In the genomic region with DNA sequence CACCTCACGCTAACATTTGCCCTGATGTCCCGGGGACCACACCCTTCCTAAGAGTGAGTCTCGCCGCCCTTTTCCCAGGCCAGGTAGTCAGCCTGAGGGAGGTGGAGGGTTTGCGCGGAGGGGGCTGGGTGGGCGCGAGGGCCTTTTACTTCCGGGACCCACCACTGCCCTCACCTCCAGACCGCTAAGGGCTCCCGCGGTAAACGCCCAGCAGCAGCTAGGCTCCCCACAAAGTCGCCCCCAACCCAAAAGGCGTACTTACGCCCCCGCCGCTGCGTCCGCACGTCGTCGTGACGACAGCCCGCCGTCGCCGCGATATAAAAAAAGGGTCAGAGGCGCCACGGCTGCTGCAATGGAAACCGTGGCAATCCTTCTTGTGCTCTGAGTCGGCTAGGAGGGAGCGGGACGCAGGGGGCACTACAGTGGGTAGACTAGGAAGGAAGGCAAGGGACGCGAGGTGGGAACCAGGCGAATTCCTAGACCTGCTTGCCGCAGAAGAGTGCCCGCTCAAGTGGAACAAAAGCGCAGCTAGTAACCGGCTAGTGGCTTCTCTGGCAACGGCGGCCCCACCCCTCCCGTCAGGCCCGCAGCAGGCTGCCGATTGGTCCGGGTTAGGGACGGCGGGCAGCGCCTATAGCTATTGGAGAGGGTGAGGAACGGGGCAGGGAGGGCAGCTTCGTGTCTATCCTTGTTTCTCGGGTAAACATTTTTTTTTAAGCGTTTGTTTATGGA, we compare ENCODE assay signal across 8 cellular contexts. TPM values are rescaled to one million over a fixed set of nuclear protein-coding genes. Genes with fewer than 3 reads are reported as not detected.
DNase-seq lines count a peak whose midpoint lies in the region; ATAC-seq and TF ChIP-seq lines count a peak whose summit lies in the region.

A gene with protein sequence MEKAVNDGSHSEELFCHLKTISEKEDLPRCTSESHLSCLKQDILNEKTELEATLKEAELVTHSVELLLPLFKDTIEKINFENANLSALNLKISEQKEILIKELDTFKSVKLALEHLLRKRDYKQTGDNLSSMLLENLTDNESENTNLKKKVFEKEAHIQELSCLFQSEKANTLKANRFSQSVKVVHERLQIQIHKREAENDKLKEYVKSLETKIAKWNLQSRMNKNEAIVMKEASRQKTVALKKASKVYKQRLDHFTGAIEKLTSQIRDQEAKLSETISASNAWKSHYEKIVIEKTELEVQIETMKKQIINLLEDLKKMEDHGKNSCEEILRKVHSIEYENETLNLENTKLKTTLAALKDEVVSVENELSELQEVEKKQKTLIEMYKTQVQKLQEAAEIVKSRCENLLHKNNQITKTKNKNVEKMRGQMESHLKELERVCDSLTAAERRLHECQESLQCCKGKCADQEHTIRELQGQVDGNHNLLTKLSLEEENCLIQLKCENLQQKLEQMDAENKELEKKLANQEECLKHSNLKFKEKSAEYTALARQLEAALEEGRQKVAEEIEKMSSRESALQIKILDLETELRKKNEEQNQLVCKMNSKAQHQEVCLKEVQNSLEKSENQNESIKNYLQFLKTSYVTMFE (minus strand): TSS at position 553 of the 732 bp plus-strand sequence. CDS start 9,296 bp downstream, outside the sequence.

- intact Hi-C loops in ascending aorta (cut with DNase I) (loop anchor here (1.0 to 10.0 kb wide), 4 partner anchors 33 to 1559 kb away; a partner anchor contains a TSS), vagina (cut with DNase I) (loop anchor here (10.0 kb wide), 1 partner anchor 109 kb away; no protein-coding TSS in a partner anchor)

- peaks cover 42% of the 10 kb centered on the region for H3K4me1 Mint-ChIP-seq in T-helper 2 cell treated with Interferon-gamma antibody and Interleukin-4, amounts not matched to agents 5 μg/mL and 100 μg/mL, for 36 hours (ENCODE audit: low read depth)

- peaks cover 12% of the 10 kb centered on the region for H3K27me3 Mint-ChIP-seq in T-helper 2 cell treated with Interferon-gamma antibody and Interleukin-4, amounts not matched to agents 5 μg/mL and 100 μg/mL, for 36 hours (ENCODE audit: low read depth)

- DNase-seq in NCI-H1930 (lab: John Stamatoyannopoulos, UW) (peak; percentile 61 to 74), ascending aorta (ENCODE audit: low spot score in 2 of 2) (peak; percentile 78 to 94), right atrium auricular region (ENCODE audit: low spot score) (peak; percentile 94), putamen (ENCODE audit: low spot score) (peak; percentile 90), vagina (ENCODE audit: extremely low spot score in 2 of 2) (no peak)
- DNase-seq in T-helper 2 cell treated with Interferon-gamma antibody and Interleukin-4, amounts not matched to agents 5 μg/mL and 100 μg/mL, for 36 hours (ENCODE audit: low spot score) = peak; percentile 88

- peak within 1 kb of the TSS; percentile 97 for H3K27ac Mint-ChIP-seq in T-helper 2 cell treated with Interferon-gamma antibody and Interleukin-4, amounts not matched to agents 5 μg/mL and 100 μg/mL, for 36 hours

- peak within 1 kb of the TSS; percentile 52 to 76 for H3K4me3 ChIP-seq in ascending aorta
- peak within 1 kb of the TSS; percentile 93 to 95 for H3K4me3 ChIP-seq in right atrium auricular region
- peak within 1 kb of the TSS; percentile 88 to 98 for H3K4me3 ChIP-seq in vagina

- peak in 1 of 2 donors; percentile 55 for TF ChIP-seq POLR2A in vagina (IDR thresholded peaks at IDR 0.05)

- H3K36me3 ChIP-seq in ascending aorta (no peaks in the 10 kb centered on the region), right atrium auricular region (no peaks in the 10 kb centered on the region), vagina (no peaks in the 10 kb centered on the region)

- peaks cover 12% of the 10 kb centered on the region for H3K36me3 Mint-ChIP-seq in T-helper 2 cell treated with Interferon-gamma antibody and Interleukin-4, amounts not matched to agents 5 μg/mL and 100 μg/mL, for 36 hours (ENCODE audit: low read depth)

- H3K9me3 Mint-ChIP-seq in T-helper 2 cell treated with Interferon-gamma antibody and Interleukin-4, amounts not matched to agents 5 μg/mL and 100 μg/mL, for 36 hours = peaks cover 10% of the 10 kb centered on the region

- ATAC-seq in GM18502 (IDR thresholded peaks at IDR 0.05; ENCODE audit: poor library complexity, unreplicated experiment) = peak; percentile 100
- peak; percentile 100 for ATAC-seq in HG02970 (IDR thresholded peaks at IDR 0.05; ENCODE audit: low FRiP score, unreplicated experiment)

- H3K4me1 ChIP-seq in ascending aorta (peaks cover 0 to 4% of the 10 kb centered on the region in 2 donors), right atrium auricular region (peaks cover 0 to 19% of the 10 kb centered on the region in 2 donors), vagina (peaks cover 26% of the 10 kb centered on the region)

- peak within 1 kb of the TSS; percentile 57 to 70 for H3K27ac ChIP-seq in ascending aorta
- peak within 1 kb of the TSS; percentile 76 to 81 for H3K27ac ChIP-seq in right atrium auricular region
- H3K27ac ChIP-seq in vagina = peak within 1 kb of the TSS; percentile 80

- TF ChIP-seq CTCF in ascending aorta (IDR thresholded peaks at IDR 0.05) (no peak), right atrium auricular region (IDR thresholded peaks at IDR 0.05) (no peak), vagina (IDR thresholded peaks at IDR 0.05) (no peak)

- H3K4me3 Mint-ChIP-seq in T-helper 2 cell treated with Interferon-gamma antibody and Interleukin-4, amounts not matched to agents 5 μg/mL and 100 μg/mL, for 36 hours = peak within 1 kb of the TSS; percentile 98

- H3K27me3 ChIP-seq in ascending aorta = no peaks in the 10 kb centered on the region
- no peaks in the 10 kb centered on the region for H3K27me3 ChIP-seq in right atrium auricular region
- H3K27me3 ChIP-seq in vagina = no peaks in the 10 kb centered on the region

- no peaks in the 10 kb centered on the region for H3K9me3 ChIP-seq in ascending aorta
- H3K9me3 ChIP-seq in right atrium auricular region = no peaks in the 10 kb centered on the region
- H3K9me3 ChIP-seq in vagina = no peaks in the 10 kb centered on the region

RNA-seq across cellular contexts. Expression of the gene that starts here (rescaled TPM):
- total RNA-seq in ascending aorta = 6.2 TPM
- 1 to 10 TPM; 8.8 to 9.6 TPM for total RNA-seq in right atrium auricular region
- 40.5 TPM for total RNA-seq in vagina

Comparison
In these comparisons a context has a peak if more than half of its experiments do, and no peak if none do; other contexts are left out.
1. DNase-seq: peak in NCI-H1930 (2 of 2), T-helper 2 cell treated with Interferon-gamma antibody and Interleukin-4, amounts not matched to agents 5 μg/mL and 100 μg/mL, for 36 hours (single experiment), ascending aorta (2 of 2), right atrium auricular region (single experiment) and putamen (single experiment); none in vagina (0 of 2).
2. Peak in every context shown above with its lines, with median percentiles within 50 percentile points of each other: H3K27ac ChIP-seq and H3K4me3 ChIP-seq.